In the genomic region with DNA sequence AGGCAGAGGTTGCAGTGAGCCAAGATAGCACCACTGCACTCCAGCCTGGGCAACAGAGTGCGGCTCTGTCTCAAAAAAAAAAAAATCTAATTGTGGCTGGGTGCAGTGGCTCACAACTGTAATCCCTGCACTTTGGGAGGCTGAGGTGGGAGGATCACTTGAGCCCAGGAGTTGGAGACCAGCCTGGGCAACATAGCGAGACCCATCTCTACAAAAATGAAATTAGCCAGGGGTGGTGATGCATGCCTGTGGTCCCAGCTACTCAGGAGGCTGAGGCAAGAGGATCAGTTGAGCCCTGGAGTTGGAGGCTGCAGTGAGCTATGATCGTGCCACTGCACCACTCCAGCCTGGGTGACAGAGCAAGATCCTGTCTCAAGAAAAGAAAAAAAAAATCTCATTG, we compare ENCODE assay signal across 13 cellular contexts. TPM values are rescaled to one million over a fixed set of nuclear protein-coding genes. Genes with fewer than 3 reads are reported as not detected.
"Had no signal": no experiment of that assay in that cellular context is flagged by ENCODE, and none has a peak within 500 bp of the region (broad histone marks: within the 10 kb centered on the region; RNA-seq: fewer than 3 reads in every experiment).

No MANE protein-coding gene starts in this region.

RNA-seq across cellular contexts. Expression of a gene that starts 3.7 kb away (rescaled TPM):
- total RNA-seq: activated CD4-positive, alpha-beta T cell treated with anti-CD3 and anti-CD28 coated beads, Interleukin-2, amount 10 ng/mL, durations not matched to agents 24 days and 14 days; activated CD8-positive, alpha-beta memory T cell treated with anti-CD3 and anti-CD28 coated beads for 36 hours; activated CD8-positive, alpha-beta memory T cell treated with anti-CD3 and anti-CD28 coated beads, Interleukin-2, amount 10 ng/mL, durations not matched to agents 7 days and 5 days; activated naive CD8-positive, alpha-beta T cell treated with anti-CD3 and anti-CD28 coated beads for 36 hours; activated T-helper 1 cell treated with anti-CD3 and anti-CD28 coated beads, Interleukin-12 subunit alpha, Interleukin-12 subunit beta, Interleukin-2, Interleukin-4 antibody, amounts not matched to agents 30 ng/mL and 10 ng/mL and 1 ng/mL, durations not matched to agents 14 hours and 24 hours and 36 hours; activated T-helper 2 cell treated with anti-CD3 and anti-CD28 coated beads, Interferon-gamma antibody, Interleukin-2, Interleukin-4, amounts not matched to agents 10 μg/mL and 5 μg/mL and 100 μg/mL, durations not matched to agents 14 hours and 24 hours and 36 hours; chondrocyte; heart left ventricle had no signal
- polyA plus RNA-seq: heart left ventricle had no signal

RNA-seq across cellular contexts. Expression of a gene that starts 22.7 kb away (rescaled TPM):
- total RNA-seq: aorta, body of pancreas, chondrocyte, dermis microvascular lymphatic vessel endothelial cell, esophagus muscularis mucosa, gastrocnemius medialis had no signal
- polyA plus RNA-seq: aorta, heart left ventricle had no signal
